1 cellular context compared by ENCODE assay signal in the genomic region with DNA sequence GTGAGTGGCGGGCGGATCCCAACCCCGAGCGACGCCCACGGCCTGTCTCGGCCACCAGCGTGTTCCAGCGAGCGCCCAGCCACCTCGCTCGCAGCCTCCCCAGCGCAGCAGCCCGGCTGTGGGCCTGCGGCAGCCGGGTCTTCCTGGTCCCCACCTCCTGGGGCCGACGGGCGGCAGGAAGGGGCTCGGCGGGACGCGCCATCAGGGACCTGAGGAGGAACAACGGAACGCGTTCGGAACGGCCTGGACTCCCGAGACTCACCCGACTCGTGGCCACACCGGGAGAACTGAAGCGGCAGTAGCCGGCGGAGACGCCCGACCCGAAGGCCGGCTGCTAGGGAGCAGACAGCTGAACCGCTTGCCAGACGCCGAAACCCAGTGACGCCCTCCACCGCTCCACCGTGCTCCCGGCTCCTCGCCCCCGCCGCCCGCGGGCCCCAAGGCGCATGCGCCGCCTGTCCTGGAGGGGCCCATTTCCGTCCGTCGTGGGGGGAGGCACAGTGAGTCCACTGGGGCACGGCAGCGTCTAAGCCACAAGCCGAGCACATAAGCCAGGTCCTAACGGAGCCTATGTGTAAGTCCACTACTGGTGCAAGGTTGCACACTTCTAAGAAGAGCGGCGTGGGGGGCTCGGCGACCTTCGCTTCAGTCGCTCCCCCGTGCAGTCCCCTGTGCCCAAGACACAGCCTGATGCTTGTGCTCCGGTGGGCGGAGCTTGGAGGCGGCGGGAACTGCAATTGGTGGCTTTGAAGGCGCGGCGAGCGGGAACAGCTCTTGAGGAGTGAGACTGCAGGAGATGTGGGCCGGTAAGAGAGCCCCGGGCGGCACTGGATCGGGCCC.
TF ChIP-seq lines count a peak whose summit lies in the region.

A gene with protein sequence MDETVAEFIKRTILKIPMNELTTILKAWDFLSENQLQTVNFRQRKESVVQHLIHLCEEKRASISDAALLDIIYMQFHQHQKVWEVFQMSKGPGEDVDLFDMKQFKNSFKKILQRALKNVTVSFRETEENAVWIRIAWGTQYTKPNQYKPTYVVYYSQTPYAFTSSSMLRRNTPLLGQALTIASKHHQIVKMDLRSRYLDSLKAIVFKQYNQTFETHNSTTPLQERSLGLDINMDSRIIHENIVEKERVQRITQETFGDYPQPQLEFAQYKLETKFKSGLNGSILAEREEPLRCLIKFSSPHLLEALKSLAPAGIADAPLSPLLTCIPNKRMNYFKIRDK (plus strand): TSS at position 743 of the 840 bp plus-strand sequence. CDS start 4,726 bp downstream, outside the sequence.
Gene CMC2 (minus strand): TSS at position 414 of the 840 bp plus-strand sequence. CDS start 9,491 bp downstream, outside the sequence.

TF ChIP-seq in K562, 482 proteins besides CTCF, POLR2A, EP300 and RAD21 (continued from another document and continues in another):
- TF ChIP-seq, protein P1, sequence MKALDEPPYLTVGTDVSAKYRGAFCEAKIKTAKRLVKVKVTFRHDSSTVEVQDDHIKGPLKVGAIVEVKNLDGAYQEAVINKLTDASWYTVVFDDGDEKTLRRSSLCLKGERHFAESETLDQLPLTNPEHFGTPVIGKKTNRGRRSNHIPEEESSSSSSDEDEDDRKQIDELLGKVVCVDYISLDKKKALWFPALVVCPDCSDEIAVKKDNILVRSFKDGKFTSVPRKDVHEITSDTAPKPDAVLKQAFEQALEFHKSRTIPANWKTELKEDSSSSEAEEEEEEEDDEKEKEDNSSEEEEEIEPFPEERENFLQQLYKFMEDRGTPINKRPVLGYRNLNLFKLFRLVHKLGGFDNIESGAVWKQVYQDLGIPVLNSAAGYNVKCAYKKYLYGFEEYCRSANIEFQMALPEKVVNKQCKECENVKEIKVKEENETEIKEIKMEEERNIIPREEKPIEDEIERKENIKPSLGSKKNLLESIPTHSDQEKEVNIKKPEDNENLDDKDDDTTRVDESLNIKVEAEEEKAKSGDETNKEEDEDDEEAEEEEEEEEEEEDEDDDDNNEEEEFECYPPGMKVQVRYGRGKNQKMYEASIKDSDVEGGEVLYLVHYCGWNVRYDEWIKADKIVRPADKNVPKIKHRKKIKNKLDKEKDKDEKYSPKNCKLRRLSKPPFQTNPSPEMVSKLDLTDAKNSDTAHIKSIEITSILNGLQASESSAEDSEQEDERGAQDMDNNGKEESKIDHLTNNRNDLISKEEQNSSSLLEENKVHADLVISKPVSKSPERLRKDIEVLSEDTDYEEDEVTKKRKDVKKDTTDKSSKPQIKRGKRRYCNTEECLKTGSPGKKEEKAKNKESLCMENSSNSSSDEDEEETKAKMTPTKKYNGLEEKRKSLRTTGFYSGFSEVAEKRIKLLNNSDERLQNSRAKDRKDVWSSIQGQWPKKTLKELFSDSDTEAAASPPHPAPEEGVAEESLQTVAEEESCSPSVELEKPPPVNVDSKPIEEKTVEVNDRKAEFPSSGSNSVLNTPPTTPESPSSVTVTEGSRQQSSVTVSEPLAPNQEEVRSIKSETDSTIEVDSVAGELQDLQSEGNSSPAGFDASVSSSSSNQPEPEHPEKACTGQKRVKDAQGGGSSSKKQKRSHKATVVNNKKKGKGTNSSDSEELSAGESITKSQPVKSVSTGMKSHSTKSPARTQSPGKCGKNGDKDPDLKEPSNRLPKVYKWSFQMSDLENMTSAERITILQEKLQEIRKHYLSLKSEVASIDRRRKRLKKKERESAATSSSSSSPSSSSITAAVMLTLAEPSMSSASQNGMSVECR (CRISPR knock-in tag; IDR thresholded peaks at IDR 0.05): peak; percentile 84
- TF ChIP-seq JUN (IDR thresholded peaks at IDR 0.05; ENCODE audit: borderline replicate concordance, low read depth, low read length) (peak; percentile 40; the same call in 1 of the 2 replicates), JUN (CRISPR knock-in tag; IDR thresholded peaks at IDR 0.05; ENCODE audit: borderline replicate concordance) (no peak), ZNF766 (CRISPR knock-in tag; conservative IDR thresholded peaks at IDR 0.05) (no peak), ZC3H8 (IDR thresholded peaks at IDR 0.05) (peak; percentile 79; the same call in 1 of the 2 replicates), NFRKB (IDR thresholded peaks at IDR 0.05; ENCODE audit: low read depth) (0 out of 2 replicates have a peak, but pooled peaks have one; percentile 61), CAMTA2 (CRISPR knock-in tag; conservative IDR thresholded peaks at IDR 0.05) (0 out of 2 replicates have a peak, but pooled peaks have one; percentile 8), ZNF445 (CRISPR knock-in tag; IDR thresholded peaks at IDR 0.05; ENCODE audit: low read depth) (0 out of 2 replicates have a peak, but pooled peaks have one; percentile 53), UBTF (IDR thresholded peaks at IDR 0.05; ENCODE audit: borderline replicate concordance in 1 of 2, low read depth in 2 of 2, low read length in 2 of 2) (peak; percentile 55 to 79; a peak in 2 of 4 replicates), STAT6 (CRISPR knock-in tag; IDR thresholded peaks at IDR 0.05) (peak; percentile 82), ZBED1 (IDR thresholded peaks at IDR 0.05) (no peak; the same call in 1 of the 2 replicates), TAF7 (tag; IDR thresholded peaks at IDR 0.05) (peak; percentile 70), ZBTB40 (IDR thresholded peaks at IDR 0.05) (peak; percentile 72), ZBTB40 (CRISPR knock-in tag; IDR thresholded peaks at IDR 0.05) (no peak), EZH2 (IDR thresholded peaks at IDR 0.05; ENCODE audit: borderline replicate concordance, low read depth, low read length) (no peak), ZNF668 (CRISPR knock-in tag; IDR thresholded peaks at IDR 0.05) (no peak)
- TF ChIP-seq, protein P2, sequence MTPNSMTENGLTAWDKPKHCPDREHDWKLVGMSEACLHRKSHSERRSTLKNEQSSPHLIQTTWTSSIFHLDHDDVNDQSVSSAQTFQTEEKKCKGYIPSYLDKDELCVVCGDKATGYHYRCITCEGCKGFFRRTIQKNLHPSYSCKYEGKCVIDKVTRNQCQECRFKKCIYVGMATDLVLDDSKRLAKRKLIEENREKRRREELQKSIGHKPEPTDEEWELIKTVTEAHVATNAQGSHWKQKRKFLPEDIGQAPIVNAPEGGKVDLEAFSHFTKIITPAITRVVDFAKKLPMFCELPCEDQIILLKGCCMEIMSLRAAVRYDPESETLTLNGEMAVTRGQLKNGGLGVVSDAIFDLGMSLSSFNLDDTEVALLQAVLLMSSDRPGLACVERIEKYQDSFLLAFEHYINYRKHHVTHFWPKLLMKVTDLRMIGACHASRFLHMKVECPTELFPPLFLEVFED (CRISPR knock-in tag; conservative IDR thresholded peaks at IDR 0.05): peak; percentile 75; the same call in 1 of the 2 replicates
